9 cellular contexts compared by ENCODE assay signal in the genomic region with DNA sequence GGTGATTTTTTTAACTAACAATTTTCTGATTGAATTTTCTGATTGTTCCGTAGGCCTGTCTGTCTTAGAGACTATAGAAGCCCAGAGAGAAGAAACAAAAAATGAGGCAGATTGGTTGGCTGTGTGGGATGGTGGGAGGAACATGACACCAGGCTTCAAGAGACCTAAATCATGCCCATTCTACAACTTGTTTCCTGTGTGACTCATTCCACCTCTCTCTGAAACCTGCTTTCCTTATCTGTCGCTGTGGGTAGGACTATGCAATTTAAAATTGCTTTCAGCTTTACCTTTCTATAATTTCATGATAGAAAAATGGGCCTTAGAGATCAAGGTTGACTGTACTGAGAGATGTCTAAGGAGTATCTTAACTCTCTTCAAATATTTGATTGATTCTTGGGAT. TPM values are rescaled to one million over a fixed set of nuclear protein-coding genes. Genes with fewer than 3 reads are reported as not detected.
A peak's percentile ranks its signal among the peaks of the same experiment; 100 is the strongest.
DNase-seq lines count a peak whose midpoint lies in the region; ATAC-seq and TF ChIP-seq lines count a peak whose summit lies in the region.
"Had no signal": no experiment of that assay in that cellular context is flagged by ENCODE, and none has a peak within 500 bp of the region (broad histone marks: within the 10 kb centered on the region; RNA-seq: fewer than 3 reads in every experiment).

No MANE protein-coding gene starts in this region.

- no peak overlapping the region for H2AFZ ChIP-seq in smooth muscle cell (ENCODE audit: low read depth)
- H2AFZ ChIP-seq in osteoblast (ENCODE audit: low read length), result no peak overlapping the region

- POLR2A ChIA-PET in activated naive CD8-positive, alpha-beta T cell treated with anti-CD3 and anti-CD28 coated beads, Interleukin-2, amount 10 ng/mL, durations not matched to agents 7 days and 5 days (lab: Charles Lee), result interaction anchor here (1.0 to 1.9 kb wide), 2 partner anchors 15 to 23 kb away, joined by 5 to 7 read pairs; no protein-coding TSS in a partner anchor

- H3K4me1 Mint-ChIP-seq in activated naive CD8-positive, alpha-beta T cell treated with anti-CD3 and anti-CD28 coated beads, Interleukin-2, amount 10 ng/mL, durations not matched to agents 7 days and 5 days, result peaks cover 83% of the 10 kb centered on the region

- H3K4me2 ChIP-seq in smooth muscle cell (no peak overlapping the region), osteoblast (ENCODE audit: insufficient read depth, low read length) (no peak overlapping the region)

- TF ChIP-seq CTCF in smooth muscle cell (IDR thresholded peaks at IDR 0.05; ENCODE audit: borderline replicate concordance, insufficient read depth, poor library complexity, severe bottlenecking) (no peak), osteoblast (IDR thresholded peaks at IDR 0.05; ENCODE audit: extremely low read depth, low read depth, low read length) (no peak)

- H3K4me3 Mint-ChIP-seq in activated naive CD8-positive, alpha-beta T cell treated with anti-CD3 and anti-CD28 coated beads, Interleukin-2, amount 10 ng/mL, durations not matched to agents 7 days and 5 days, result peak overlapping the region; percentile 70

- H3K27ac ChIP-seq in smooth muscle cell (ENCODE audit: low read depth) (peak overlapping the region; percentile 28), osteoblast (ENCODE audit: low read depth, low read length) (no peak overlapping the region)
- H3K27ac ChIP-seq: SJCRH30 had no signal

- H3K27ac Mint-ChIP-seq in activated naive CD8-positive, alpha-beta T cell treated with anti-CD3 and anti-CD28 coated beads, Interleukin-2, amount 10 ng/mL, durations not matched to agents 7 days and 5 days, result peak overlapping the region; percentile 95

- H4K20me1 ChIP-seq in smooth muscle cell (ENCODE audit: low read depth) (no peaks in the 10 kb centered on the region), osteoblast (ENCODE audit: insufficient read depth, low read length) (peaks cover 2% of the 10 kb centered on the region)

- H3K4me3 ChIP-seq in smooth muscle cell (no peak overlapping the region), osteoblast (ENCODE audit: insufficient read depth, low read length) (no peak overlapping the region)
- H3K4me3 ChIP-seq: SJCRH30 had no signal

- ATAC-seq in GM18873 (IDR thresholded peaks at IDR 0.05; ENCODE audit: low FRiP score, unreplicated experiment), result peak; percentile 91
- ATAC-seq in HG02759 (IDR thresholded peaks at IDR 0.05; ENCODE audit: unreplicated experiment), result peak; percentile 90
- ATAC-seq in activated naive CD8-positive, alpha-beta T cell treated with anti-CD3 and anti-CD28 coated beads, Interleukin-2, amount 10 ng/mL, durations not matched to agents 7 days and 5 days (ENCODE audit: low read depth), result peak; percentile 72

- peaks cover 48% of the 10 kb centered on the region for H3K36me3 Mint-ChIP-seq in activated naive CD8-positive, alpha-beta T cell treated with anti-CD3 and anti-CD28 coated beads, Interleukin-2, amount 10 ng/mL, durations not matched to agents 7 days and 5 days

- DNase-seq in NCI-H2029 treated with DMSO at 0.1 percent for 48 hours (lab: John Stamatoyannopoulos, UW) (peak; percentile 61), smooth muscle cell (lab: John Stamatoyannopoulos, UW; ENCODE audit: unreplicated experiment) (no peak), ureter (ENCODE audit: low spot score) (no peak), SIG-M5 treated with dmso at 0.1 percent for 504 hours (lab: John Stamatoyannopoulos, UW; ENCODE audit: unreplicated experiment) (no peak), osteoblast (ENCODE audit: insufficient read length, low spot score, missing footprints) (no peak)
- DNase-seq in activated naive CD8-positive, alpha-beta T cell treated with anti-CD3 and anti-CD28 coated beads, Interleukin-2, amount 10 ng/mL, durations not matched to agents 7 days and 5 days, result no peak

- H3F3A ChIP-seq in smooth muscle cell (ENCODE audit: low read depth), result no peaks in the 10 kb centered on the region

- H3K9me3 ChIP-seq in smooth muscle cell (replicated peaks; ENCODE audit: low read depth) (no peaks in the 10 kb centered on the region), osteoblast (ENCODE audit: low read depth, low read length) (no peaks in the 10 kb centered on the region)
- H3K9me3 ChIP-seq: SJCRH30 had no signal

- H3K27me3 ChIP-seq in smooth muscle cell (ENCODE audit: low read depth) (no peaks in the 10 kb centered on the region), osteoblast (ENCODE audit: insufficient read depth, low read length) (no peaks in the 10 kb centered on the region)
- H3K27me3 ChIP-seq: SJCRH30 had no signal

- no peaks in the 10 kb centered on the region for H3K79me2 ChIP-seq in smooth muscle cell (ENCODE audit: low read depth)
- no peaks in the 10 kb centered on the region for H3K79me2 ChIP-seq in osteoblast (ENCODE audit: insufficient read depth, low read length)

- WGBS in smooth muscle cell (ENCODE audit: low lambda C conversion rate), result 9% methylated on average over 2 of the region's 2 CpGs

- H3K9ac ChIP-seq in smooth muscle cell (ENCODE audit: low read depth), result no peak overlapping the region

- H3K36me3 ChIP-seq in smooth muscle cell (ENCODE audit: low read depth) (no peaks in the 10 kb centered on the region), osteoblast (ENCODE audit: insufficient read depth, low read length) (peaks cover 14% of the 10 kb centered on the region)

- no peaks in the 10 kb centered on the region for H3K9me3 Mint-ChIP-seq in activated naive CD8-positive, alpha-beta T cell treated with anti-CD3 and anti-CD28 coated beads, Interleukin-2, amount 10 ng/mL, durations not matched to agents 7 days and 5 days

- H3K27me3 Mint-ChIP-seq in activated naive CD8-positive, alpha-beta T cell treated with anti-CD3 and anti-CD28 coated beads, Interleukin-2, amount 10 ng/mL, durations not matched to agents 7 days and 5 days, result no peaks in the 10 kb centered on the region

- H3K4me1 ChIP-seq in smooth muscle cell (ENCODE audit: low read depth), result no peaks in the 10 kb centered on the region
- peaks cover 17% of the 10 kb centered on the region for H3K4me1 ChIP-seq in osteoblast (ENCODE audit: insufficient read depth, low read length)

RNA-seq across cellular contexts. Expression of a gene that starts 44.5 kb away (rescaled TPM):
- 10 to 100 TPM; 76.8 to 77.1 TPM for total RNA-seq in activated naive CD8-positive, alpha-beta T cell treated with anti-CD3 and anti-CD28 coated beads, Interleukin-2, amount 10 ng/mL, durations not matched to agents 7 days and 5 days
- total RNA-seq in smooth muscle cell (13.3 and 15.7 TPM in 2 replicates), ureter (22.3 TPM), osteoblast (11.2 and 11.9 TPM in 2 replicates)
- polyA plus RNA-seq in smooth muscle cell, result 9.2 and 12.4 TPM in 2 replicates

RNA-seq across cellular contexts. Expression of a gene that starts 44.8 kb away (rescaled TPM):
- total RNA-seq in activated naive CD8-positive, alpha-beta T cell treated with anti-CD3 and anti-CD28 coated beads, Interleukin-2, amount 10 ng/mL, durations not matched to agents 7 days and 5 days, result 10 to 100 TPM; 12.1 to 14.9 TPM
- 42.9 and 44.7 TPM in 2 replicates for total RNA-seq in smooth muscle cell
- 69.5 and 78.8 TPM in 2 replicates for polyA plus RNA-seq in smooth muscle cell
- 16.6 TPM for total RNA-seq in ureter
- total RNA-seq in osteoblast, result 21.4 and 27.4 TPM in 2 replicates
